1 cellular context compared by ENCODE assay signal in the genomic region with DNA sequence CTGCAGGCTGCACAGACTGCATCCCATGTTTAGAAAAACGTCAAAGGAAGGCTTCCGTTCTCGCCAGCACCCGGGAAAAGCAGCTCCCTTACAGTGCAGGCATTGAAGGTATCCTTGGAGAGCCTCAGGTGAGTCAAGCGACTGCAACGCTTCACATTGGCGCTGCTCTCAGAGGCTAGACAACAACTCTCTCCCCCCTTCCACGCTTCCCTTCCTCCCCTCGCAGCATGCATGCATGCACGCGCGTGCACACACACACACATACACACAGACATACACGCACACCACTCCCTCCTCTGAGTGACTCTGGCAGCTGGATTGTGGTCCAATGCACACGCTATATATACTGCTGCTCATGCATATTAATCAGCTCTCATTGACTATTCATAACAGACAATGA.
TF ChIP-seq lines count a peak whose summit lies in the region.

No MANE protein-coding gene starts in this region.

TF ChIP-seq in H1, 55 proteins besides CTCF, POLR2A, EP300 and RAD21 (continued from another document):
- TF ChIP-seq RBBP5 (IDR thresholded peaks at IDR 0.05; ENCODE audit: borderline replicate concordance, low read depth, low read length) (no peak), SIN3A (conservative IDR thresholded peaks at IDR 0.05 in 1 of 2, IDR thresholded peaks at IDR 0.05 in 1 of 2; ENCODE audit: low read depth in 1 of 2, low read length in 2 of 2) (no peak), BACH1 (IDR thresholded peaks at IDR 0.05; ENCODE audit: low read length) (no peak), SIRT6 (IDR thresholded peaks at IDR 0.05; ENCODE audit: low read length) (no peak), POLR2AphosphoS5 (IDR thresholded peaks at IDR 0.05; ENCODE audit: low read depth, low read length) (no peak)
- TF ChIP-seq, protein P1, sequence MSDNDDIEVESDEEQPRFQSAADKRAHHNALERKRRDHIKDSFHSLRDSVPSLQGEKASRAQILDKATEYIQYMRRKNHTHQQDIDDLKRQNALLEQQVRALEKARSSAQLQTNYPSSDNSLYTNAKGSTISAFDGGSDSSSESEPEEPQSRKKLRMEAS (IDR thresholded peaks at IDR 0.05): no peak
